ENCODE assay signal across 8 cellular contexts in the genomic region with DNA sequence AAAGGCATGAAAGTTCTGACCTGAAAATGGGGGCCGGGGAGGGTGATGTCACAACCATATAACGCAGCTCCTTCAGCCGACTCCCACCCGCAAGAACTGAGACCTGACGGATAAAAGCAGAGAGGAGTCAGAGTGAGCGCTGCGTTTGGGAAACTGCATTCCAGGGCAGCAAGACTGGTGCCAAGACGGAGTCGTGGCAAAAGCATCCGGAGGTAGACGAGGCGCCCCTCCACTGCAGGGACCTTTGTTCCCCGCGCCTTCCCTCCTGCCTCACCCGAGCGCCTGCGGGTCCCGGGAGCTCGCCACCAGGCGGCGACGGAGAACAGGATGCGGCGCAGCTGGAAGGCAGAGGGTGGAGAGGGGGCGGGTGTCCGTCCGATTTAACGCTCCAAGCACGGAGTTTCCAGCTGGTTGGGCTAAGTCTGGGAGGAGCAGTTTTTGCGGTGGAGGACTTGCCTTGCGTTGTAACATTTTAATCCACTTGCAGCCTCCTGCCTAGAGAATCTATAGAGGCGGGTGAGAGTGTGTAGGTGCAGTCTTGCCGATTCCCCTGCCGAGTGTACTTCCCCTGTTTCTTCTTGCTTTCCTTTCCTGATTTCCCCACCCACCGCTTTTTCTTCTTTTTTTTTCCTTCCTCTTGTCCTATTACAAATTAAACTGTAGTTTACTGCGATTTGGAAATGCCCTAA. TPM values are rescaled to one million over a fixed set of nuclear protein-coding genes. Genes with fewer than 3 reads are reported as not detected.
DNase-seq lines count a peak whose midpoint lies in the region; ATAC-seq and TF ChIP-seq lines count a peak whose summit lies in the region.

No MANE protein-coding gene starts in this region.

- DNase-seq in COLO668 (lab: John Stamatoyannopoulos, UW; ENCODE audit: unreplicated experiment) (peak; percentile 25), RPMI7951 (ENCODE audit: low read depth) (peak; percentile 87), foreskin fibroblast (peak; percentile 53 to 78), neural crest cell (ENCODE audit: low read depth, low spot score) (peak; percentile 85), stromal cell of bone marrow (ENCODE audit: low read depth) (peak; percentile 84)
- peak; percentile 58 for DNase-seq in activated effector memory CD4-positive, alpha-beta T cell treated with Interleukin-2 at 50 U/mL for 16 hours

- no peaks in the 10 kb centered on the region for H3K36me3 Mint-ChIP-seq in neural crest cell (ENCODE audit: low read depth)

- H3K9me3 Mint-ChIP-seq in neural crest cell = no peaks in the 10 kb centered on the region

- H3K4me1 Mint-ChIP-seq in neural crest cell = peaks cover 30% of the 10 kb centered on the region

- TF ChIP-seq CTCF in foreskin fibroblast (IDR thresholded peaks at IDR 0.05; ENCODE audit: low read depth, low read length) = peak; percentile 80
- TF ChIP-seq CTCF in neural crest cell (conservative IDR thresholded peaks at IDR 0.05) = peak; percentile 88

- peak overlapping the region; percentile 56 to 60 for H3K4me3 ChIP-seq in foreskin fibroblast (ENCODE audit: low read depth in 1 of 2, low read length in 2 of 2)

- peak overlapping the region; percentile 97 for H3K4me3 Mint-ChIP-seq in neural crest cell

- ATAC-seq in GM19395 (IDR thresholded peaks at IDR 0.05; ENCODE audit: unreplicated experiment) (peak; percentile 58), HG03520 (IDR thresholded peaks at IDR 0.05; ENCODE audit: unreplicated experiment) (peak; percentile 61)

- peaks cover 14% of the 10 kb centered on the region for H3K27me3 Mint-ChIP-seq in neural crest cell (ENCODE audit: low read depth)

- H3K27ac Mint-ChIP-seq in neural crest cell (ENCODE audit: unreplicated experiment) = peak overlapping the region; percentile 91

RNA-seq across cellular contexts. Expression of a gene that starts 1.2 kb away (rescaled TPM):
- 14.4 and 14.5 TPM in 2 replicates for total RNA-seq in RPMI7951 (2014; rRNA removed; shearing (Covaris generic))
- 7.0 and 8.8 TPM in 2 replicates for total RNA-seq in neural crest cell

Comparison
In these comparisons a context has a peak if more than half of its experiments do, and no peak if none do; other contexts are left out.
1. Peak in every context shown above with its lines: DNase-seq, ATAC-seq and H3K4me3 ChIP-seq.
2. DNase-seq: peak in every context shown above with its lines; median percentile 87 in RPMI7951; 85 in neural crest cell; 84 in stromal cell of bone marrow; 66 in foreskin fibroblast; 58 in activated effector memory CD4-positive, alpha-beta T cell treated with Interleukin-2 at 50 U/mL for 16 hours; 25 in COLO668.